1 cellular context compared by ENCODE assay signal in genomic region chr10:68125770-68126169, GRCh38.
TF ChIP-seq lines count a peak whose summit lies in the region.

No MANE protein-coding gene starts in this region.

TF ChIP-seq in K562, 482 proteins besides CTCF, POLR2A, EP300 and RAD21:
- TF ChIP-seq ZNF143 (CRISPR knock-in tag; IDR thresholded peaks at IDR 0.05) (no peak), FOXA1 (IDR thresholded peaks at IDR 0.05; ENCODE audit: borderline replicate concordance) (no peak), MEIS2 (IDR thresholded peaks at IDR 0.05; ENCODE audit: partially characterized antibody) (peak; percentile 40), CHD2 (IDR thresholded peaks at IDR 0.05; ENCODE audit: low read depth, low read length) (no peak), ATF6 (CRISPR knock-in tag; IDR thresholded peaks at IDR 0.05) (no peak), CEBPB (tag; IDR thresholded peaks at IDR 0.05) (peak; percentile 23; the same call in 1 of the 2 replicates), PBX2 (CRISPR knock-in tag; IDR thresholded peaks at IDR 0.05; ENCODE audit: low read depth) (no peak), PBX2 (tag; conservative IDR thresholded peaks at IDR 0.05; ENCODE audit: low read depth) (peak; percentile 57)
